In the genomic region with DNA sequence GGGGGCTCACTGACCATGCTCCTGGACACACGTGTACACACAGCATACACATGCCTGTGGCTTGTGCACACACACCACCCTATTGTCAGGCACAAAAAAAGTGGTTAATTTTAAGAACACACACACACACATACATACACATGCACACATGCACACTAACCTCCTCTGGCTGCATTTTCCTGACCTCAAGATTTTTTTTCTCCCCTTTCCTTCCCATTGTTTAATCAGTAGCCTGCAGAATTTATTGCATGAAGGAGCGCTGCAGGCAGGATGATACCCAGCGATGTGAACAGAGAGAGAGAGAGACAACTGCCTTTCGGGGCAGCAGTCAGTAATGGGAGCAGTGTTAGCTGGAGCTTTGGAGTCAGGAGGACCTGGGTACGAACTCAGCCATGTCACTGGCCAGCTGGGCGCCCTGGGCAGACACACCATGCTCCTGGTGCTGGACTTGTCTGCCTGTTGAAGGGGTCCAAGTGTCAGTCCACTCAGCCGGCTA, we compare ENCODE assay signal across 8 cellular contexts. TPM values are rescaled to one million over a fixed set of nuclear protein-coding genes. Genes with fewer than 3 reads are reported as not detected.
DNase-seq lines count a peak whose midpoint lies in the region; ATAC-seq, FAIRE-seq and TF ChIP-seq lines count a peak whose summit lies in the region.

No MANE protein-coding gene starts in this region.

- H3K4me1 ChIP-seq in GM23248 (ENCODE audit: insufficient read depth) (peaks cover 29% of the 10 kb centered on the region), BE2C (no peaks in the 10 kb centered on the region)

- DNase-seq in GM23248 (peak; percentile 55), fibroblast of villous mesenchyme (ENCODE audit: low read depth) (no peak), D721Med (ENCODE audit: insufficient read length, low spot score) (no peak), BE2C (no peak), RCC 7860 (ENCODE audit: low spot score) (no peak)

- 13 to 19% methylated on average over 7 of the region's 7 CpGs for WGBS in GM23248 (ENCODE audit: low coverage in 1 of 2, low lambda C conversion rate in 2 of 2, missing lambda C conversion rate in 2 of 2), 2 experiments

- FAIRE-seq in D721Med (lab: Jason Lieb, UNC), result no peak
- no peak for FAIRE-seq in RCC 7860 (lab: Jason Lieb, UNC)

- H3K4me3 ChIP-seq in GM23248 (peak overlapping the region; percentile 76), SU-DHL-6 (ENCODE audit: insufficient read depth, low read length, poor library complexity, severe bottlenecking) (peak overlapping the region; percentile 72), fibroblast of villous mesenchyme (ENCODE audit: low read depth, low read length) (peak overlapping the region; percentile 67), skin epidermis (peak overlapping the region in 6 of 7 experiments; percentile 38 to 64 (median 48)), BE2C (ENCODE audit: low read depth, low read length) (no peak overlapping the region)

- H3K9me3 ChIP-seq in GM23248 (ENCODE audit: low read depth) (no peaks in the 10 kb centered on the region), SU-DHL-6 (ENCODE audit: insufficient read depth, low read length) (no peaks in the 10 kb centered on the region), BE2C (no peaks in the 10 kb centered on the region)

- H4K20me1 ChIP-seq in GM23248 (ENCODE audit: insufficient read depth), result no peaks in the 10 kb centered on the region
- no peaks in the 10 kb centered on the region for H4K20me1 ChIP-seq in SU-DHL-6 (ENCODE audit: low read depth, low read length)

- ATAC-seq in HG03108 (IDR thresholded peaks at IDR 0.05; ENCODE audit: unreplicated experiment), result no peak

- peak overlapping the region; percentile 95 for H3K9ac ChIP-seq in GM23248
- no peak overlapping the region for H3K9ac ChIP-seq in SU-DHL-6 (ENCODE audit: low read length)

- in situ Hi-C loops in GM23248 (cut with MboI), result no loop called here

- H3K4me2 ChIP-seq in GM23248 (ENCODE audit: unreplicated experiment), result peak overlapping the region; percentile 100
- peak overlapping the region; percentile 85 for H3K4me2 ChIP-seq in SU-DHL-6 (ENCODE audit: low read depth, low read length, poor library complexity, severe bottlenecking)

- peaks cover 20% of the 10 kb centered on the region for H3K79me2 ChIP-seq in GM23248 (ENCODE audit: insufficient read depth)
- H3K79me2 ChIP-seq in SU-DHL-6 (ENCODE audit: insufficient read depth, low read length), result no peaks in the 10 kb centered on the region; the same call in 1 of the 2 replicates

- no peaks in the 10 kb centered on the region for H3K36me3 ChIP-seq in GM23248 (ENCODE audit: low read depth)
- no peaks in the 10 kb centered on the region for H3K36me3 ChIP-seq in SU-DHL-6 (ENCODE audit: low read length)
- no peaks in the 10 kb centered on the region for H3K36me3 ChIP-seq in BE2C

- H3F3A ChIP-seq in GM23248 (ENCODE audit: insufficient read depth) (peaks cover 48% of the 10 kb centered on the region), SU-DHL-6 (ENCODE audit: insufficient read depth) (peaks cover 4% of the 10 kb centered on the region; the same call in 1 of the 2 replicates)

- TF ChIP-seq CTCF in SU-DHL-6 (IDR thresholded peaks at IDR 0.05; ENCODE audit: insufficient read depth, low read length, poor library complexity, severe bottlenecking) (no peak), fibroblast of villous mesenchyme (IDR thresholded peaks at IDR 0.05; ENCODE audit: insufficient read depth, low read depth, low read length) (no peak), D721Med (IDR thresholded peaks at IDR 0.05; ENCODE audit: insufficient read depth, missing control alignments) (no peak), BE2C (IDR thresholded peaks at IDR 0.05; ENCODE audit: low read depth, low read length) (no peak)

- H3K27me3 ChIP-seq in GM23248 (replicated peaks; ENCODE audit: insufficient read depth) (no peaks in the 10 kb centered on the region), SU-DHL-6 (ENCODE audit: low read length) (no peaks in the 10 kb centered on the region), BE2C (no peaks in the 10 kb centered on the region)

- H3K27ac ChIP-seq in GM23248 (peak overlapping the region; percentile 97), SU-DHL-6 (ENCODE audit: low read depth, low read length) (no peak overlapping the region), skin epidermis (peak overlapping the region in 20 of 21 experiments; percentile 79 to 98 (median 93))

- H2AFZ ChIP-seq in GM23248 (peak overlapping the region; percentile 24; the same call in 1 of the 2 replicates), SU-DHL-6 (ENCODE audit: low read depth, low read length, severe bottlenecking) (no peak overlapping the region)

- H3K9me2 ChIP-seq in GM23248 (ENCODE audit: insufficient read depth) (no peaks in the 10 kb centered on the region), SU-DHL-6 (replicated peaks; ENCODE audit: insufficient read depth, low read length) (no peaks in the 10 kb centered on the region)

RNA-seq across cellular contexts. Expression of gene TRAF3IP2, which starts 1.0 kb away (rescaled TPM):
- total RNA-seq in GM23248 (2014; rRNA removed; shearing (Covaris generic)), result 28.7 and 40.2 TPM in 2 replicates
- polyA plus RNA-seq in GM23248 (2016; fragmentation: Nextera tagmentation; extraction: Ambion mirVana), result 38.7 and 40.7 TPM in 2 replicates
- 20.6 and 21.2 TPM in 2 replicates for total RNA-seq in fibroblast of villous mesenchyme
- polyA plus RNA-seq in BE2C (2012; ENCODE audit: insufficient read depth, insufficient read length, low read depth), result 71.3 TPM
